Comparison of ENCODE assay signal across 9 cellular contexts in the genomic region with DNA sequence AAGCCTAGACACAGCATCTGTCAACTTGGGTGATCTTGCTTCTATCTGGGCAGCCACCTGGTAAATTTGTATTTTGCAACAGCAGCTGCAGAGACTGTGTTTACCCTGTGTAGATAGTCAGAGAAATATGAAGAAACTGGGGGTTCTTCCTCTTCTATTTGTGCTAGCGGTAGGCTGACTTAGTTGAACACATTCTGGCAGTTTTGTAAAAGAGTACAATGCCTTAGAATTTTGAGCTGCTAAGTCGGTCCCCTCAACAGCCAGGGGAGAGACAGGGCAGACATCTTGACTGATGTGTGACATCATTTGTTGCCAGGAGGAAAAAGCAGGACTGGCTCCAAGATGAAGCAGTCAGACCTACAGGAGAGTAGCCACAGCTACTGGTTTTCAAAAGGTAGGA.
A peak's percentile ranks its signal among the peaks of the same experiment; 100 is the strongest.
DNase-seq lines count a peak whose midpoint lies in the region; ATAC-seq and TF ChIP-seq lines count a peak whose summit lies in the region.
"Had no signal": no experiment of that assay in that cellular context is flagged by ENCODE, and none has a peak within 500 bp of the region (broad histone marks: within the 10 kb centered on the region; RNA-seq: fewer than 3 reads in every experiment).

No MANE protein-coding gene starts in this region.

- no peak overlapping the region for H3K27ac ChIP-seq in RWPE2 (ENCODE audit: poor library complexity, severe bottlenecking)
- no peak overlapping the region for H3K27ac ChIP-seq in coronary artery

- no peaks in the 10 kb centered on the region for H3K4me1 ChIP-seq in RWPE2 (ENCODE audit: insufficient read depth, poor library complexity, severe bottlenecking)

- no peak overlapping the region for H3K4me3 ChIP-seq in RWPE2 (ENCODE audit: severe bottlenecking)
- H3K4me3 ChIP-seq in coronary artery: no peak overlapping the region

- TF ChIP-seq CTCF in RWPE2 (IDR thresholded peaks at IDR 0.05; ENCODE audit: poor library complexity, severe bottlenecking): no peak
- no peak for TF ChIP-seq CTCF in coronary artery (IDR thresholded peaks at IDR 0.05)

- DNase-seq in ELF-1 (ENCODE audit: low read depth, low spot score): peak; percentile 10
- no peak for DNase-seq in RWPE2 (ENCODE audit: low spot score)
- DNase-seq in hepatic stellate cell (ENCODE audit: low spot score): peak; percentile 62
- DNase-seq in activated CD4-positive, alpha-beta T cell treated with anti-CD3 and anti-CD28 coated beads for 48 hours: no peak
- DNase-seq in coronary artery (ENCODE audit: low spot score): no peak

- no peaks in the 10 kb centered on the region for H3K9me3 ChIP-seq in RWPE2 (ENCODE audit: severe bottlenecking)

- ATAC-seq in HG03520 (IDR thresholded peaks at IDR 0.05; ENCODE audit: unreplicated experiment) (peak; percentile 53), RWPE2 (ENCODE audit: low read depth) (peak; percentile 56; the same call in 1 of the 3 replicates), GM19452 (IDR thresholded peaks at IDR 0.05; ENCODE audit: unreplicated experiment) (no peak), HG03460 (IDR thresholded peaks at IDR 0.05; ENCODE audit: unreplicated experiment) (no peak)
- ATAC-seq: naive thymus-derived CD8-positive, alpha-beta T cell had no signal

- no peaks in the 10 kb centered on the region for H3K27me3 ChIP-seq in RWPE2 (ENCODE audit: insufficient read depth, poor library complexity, severe bottlenecking)

- H3K36me3 ChIP-seq in RWPE2 (ENCODE audit: low read depth): no peaks in the 10 kb centered on the region

Comparison
In these comparisons a context has a peak if more than half of its experiments do, and no peak if none do; other contexts are left out.
1. DNase-seq: peak in ELF-1 (single experiment) and hepatic stellate cell (single experiment); none in RWPE2 (single experiment), activated CD4-positive, alpha-beta T cell treated with anti-CD3 and anti-CD28 coated beads for 48 hours (single experiment) and coronary artery (single experiment).
2. ATAC-seq: peak in HG03520 (single experiment) and RWPE2 (single experiment); none in GM19452 (single experiment) and HG03460 (single experiment).